In the genomic region with DNA sequence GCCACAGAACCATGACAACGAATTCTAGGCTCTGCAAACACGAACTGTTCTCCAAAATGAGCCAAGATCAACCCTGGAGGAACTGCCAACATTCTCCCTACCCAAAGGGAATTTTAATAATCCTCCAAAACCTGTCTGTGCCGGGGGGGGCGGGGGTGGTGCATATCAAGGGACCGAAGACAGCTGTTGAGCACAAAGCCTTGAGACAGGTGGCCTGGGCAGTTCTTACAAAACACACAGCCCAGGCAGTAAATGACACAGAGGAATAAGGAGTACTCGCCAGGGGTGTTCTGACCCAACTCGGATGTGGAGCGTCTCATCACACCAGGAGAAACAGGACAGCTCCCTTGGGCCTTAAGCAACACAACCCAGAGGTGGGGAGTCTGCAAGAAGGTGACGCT, we compare ENCODE assay signal across 18 cellular contexts. TPM values are rescaled to one million over a fixed set of nuclear protein-coding genes. Genes with fewer than 3 reads are reported as not detected.
DNase-seq lines count a peak whose midpoint lies in the region; ATAC-seq, FAIRE-seq and TF ChIP-seq lines count a peak whose summit lies in the region.
"Had no signal": no experiment of that assay in that cellular context is flagged by ENCODE, and none has a peak within 500 bp of the region (broad histone marks: within the 10 kb centered on the region; RNA-seq: fewer than 3 reads in every experiment).

No MANE protein-coding gene starts in this region.

- H3K4me3 Mint-ChIP-seq in Calu3 (ENCODE audit: low read depth, unreplicated experiment) (no peak overlapping the region), T-helper 17 cell (no peak overlapping the region)
- H3K4me3 Mint-ChIP-seq: natural killer cell treated with Interleukin-12 subunit alpha and Interleukin-12 subunit beta and Interleukin-15 and Interleukin-18, amount 100 ng/mL, for 72 hours had no signal

- H3K27me3 ChIP-seq in heart right ventricle = no peaks in the 10 kb centered on the region
- H3K27me3 ChIP-seq in gastrocnemius medialis = no peaks in the 10 kb centered on the region
- H3K27me3 ChIP-seq in stomach = no peaks in the 10 kb centered on the region
- H3K27me3 ChIP-seq: foreskin keratinocyte, MG63 had no signal

- H3K9me3 Mint-ChIP-seq in Calu3 (ENCODE audit: low read depth, unreplicated experiment) = no peaks in the 10 kb centered on the region
- H3K9me3 Mint-ChIP-seq: natural killer cell treated with Interleukin-12 subunit alpha and Interleukin-12 subunit beta and Interleukin-15 and Interleukin-18, amount 100 ng/mL, for 72 hours had no signal

- TF ChIP-seq EP300 in stomach (IDR thresholded peaks at IDR 0.05) = no peak

- H3K9me3 ChIP-seq in T-helper 17 cell (ENCODE audit: control insufficient read depth, low read length, poor library complexity, severe bottlenecking) (no peaks in the 10 kb centered on the region), heart right ventricle (no peaks in the 10 kb centered on the region), gastrocnemius medialis (no peaks in the 10 kb centered on the region), stomach (no peaks in the 10 kb centered on the region)
- H3K9me3 ChIP-seq: MG63 had no signal

- intact Hi-C loops in Calu3 (cut with micrococcal nuclease; ENCODE audit: unreplicated experiment) = no loop called here
- intact Hi-C loops in heart right ventricle (cut with DNase I) = loop anchor here in 2 of 10 donors (5.0 kb wide), 1 partner anchor 34 kb away; no protein-coding TSS in a partner anchor
- intact Hi-C loops in gastrocnemius medialis (cut with DNase I; ENCODE audit: low total_unique reads) = no loop called here
- intact Hi-C loops in stomach (cut with DNase I; ENCODE audit: low total_unique reads) = no loop called here

- no TSS peak for BruUV-seq in Calu3 (replicated peaks; lab: Mats Ljungman, UMichigan)

- ATAC-seq in T-helper 17 cell (no peak), heart right ventricle (peak in 1 of 8 donors; percentile 2), gastrocnemius medialis (peak; percentile 77 to 89), GM21786 (IDR thresholded peaks at IDR 0.05; ENCODE audit: unreplicated experiment) (no peak)
- ATAC-seq: foreskin keratinocyte had no signal

- H3K36me3 ChIP-seq in heart right ventricle (peaks cover 0 to 100% (median 34%) of the 10 kb centered on the region in 9 donors), gastrocnemius medialis (peaks cover 0 to 42% of the 10 kb centered on the region in 2 donors), stomach (peaks cover 38 to 98% (median 90%) of the 10 kb centered on the region in 4 donors)

- peaks cover 93% of the 10 kb centered on the region for H3K4me1 Mint-ChIP-seq in Calu3 (ENCODE audit: low read depth, unreplicated experiment)
- peaks cover 17% of the 10 kb centered on the region for H3K4me1 Mint-ChIP-seq in T-helper 17 cell

- in situ Hi-C loops in gastrocnemius medialis (cut with MboI; ENCODE audit: low sequenced_read_pairs in 4 of 4) = no loop called here

- CTCF ChIA-PET in Calu3 (lab: Charles Lee) = no interaction called here

- H3K36me3 Mint-ChIP-seq in Calu3 (ENCODE audit: insufficient read depth, unreplicated experiment) (peaks cover 98% of the 10 kb centered on the region), T-helper 17 cell (ENCODE audit: low read depth) (peaks cover 2% of the 10 kb centered on the region)

- DNase-seq in Calu3 (no peak), T-helper 17 cell (no peak), heart right ventricle (no peak), gastrocnemius medialis (peak; percentile 78), occipital lobe (lab: John Stamatoyannopoulos, UW) (no peak), stomach (no peak), frontal cortex (ENCODE audit: low spot score in 2 of 2) (no peak)
- DNase-seq: activated CD8-positive, alpha-beta memory T cell treated with anti-CD3 and anti-CD28 coated beads, Interleukin-2, amount 50 U/mL, for 48 hours; activated naive CD4-positive, alpha-beta T cell treated with anti-CD3 and anti-CD28 coated beads, Interleukin-2, amount 50 U/mL, for 16 hours; foreskin keratinocyte; MG63; NCI-H187; NCI-H446 had no signal

- no peaks in the 10 kb centered on the region for H3K27me3 Mint-ChIP-seq in Calu3 (ENCODE audit: unreplicated experiment)
- H3K27me3 Mint-ChIP-seq in T-helper 17 cell = no peaks in the 10 kb centered on the region
- H3K27me3 Mint-ChIP-seq: natural killer cell treated with Interleukin-12 subunit alpha and Interleukin-12 subunit beta and Interleukin-15 and Interleukin-18, amount 100 ng/mL, for 72 hours had no signal

- H3K27ac ChIP-seq in heart right ventricle (peak overlapping the region in 9 of 10 donors; percentile 40 to 86 (median 81)), gastrocnemius medialis (peak overlapping the region; percentile 71 to 92 (median 80)), stomach (peak overlapping the region in 2 of 5 donors; percentile 63 to 65)
- H3K27ac ChIP-seq: foreskin keratinocyte had no signal

- TF ChIP-seq POLR2A in gastrocnemius medialis (IDR thresholded peaks at IDR 0.05) (no peak), stomach (IDR thresholded peaks at IDR 0.05) (no peak)

- no peak for FAIRE-seq in frontal cortex (lab: Jason Lieb, UNC)
- FAIRE-seq: bronchial epithelial cell, HTR-8/SVneo had no signal

- H3K4me3 ChIP-seq in heart right ventricle (no peak overlapping the region), gastrocnemius medialis (no peak overlapping the region), stomach (no peak overlapping the region)
- H3K4me3 ChIP-seq: MG63 had no signal

- H3K4me1 ChIP-seq in heart right ventricle (peaks cover 37 to 96% (median 84%) of the 10 kb centered on the region in 9 donors), gastrocnemius medialis (peaks cover 62 to 68% of the 10 kb centered on the region in 2 donors), stomach (peaks cover 59 to 100% (median 89%) of the 10 kb centered on the region in 4 donors)

- 51 to 58% methylated on average over 9 of the region's 9 CpGs for WGBS in heart right ventricle, 2 donors
- 58 to 77% (median 65%) methylated on average over 9 of the region's 9 CpGs for WGBS in stomach, 5 donors

- TF ChIP-seq CTCF in Calu3 (IDR thresholded peaks at IDR 0.05; ENCODE audit: unreplicated experiment) (no peak), heart right ventricle (IDR thresholded peaks at IDR 0.05) (no peak), gastrocnemius medialis (IDR thresholded peaks at IDR 0.05 in 4 of 5, conservative IDR thresholded peaks at IDR 0.05 in 1 of 5) (no peak), stomach (IDR thresholded peaks at IDR 0.05) (no peak)

- H3K27ac Mint-ChIP-seq in Calu3 (ENCODE audit: unreplicated experiment) (peak overlapping the region; percentile 29), T-helper 17 cell (peak overlapping the region; percentile 63)
- H3K27ac Mint-ChIP-seq: natural killer cell treated with Interleukin-12 subunit alpha and Interleukin-12 subunit beta and Interleukin-15 and Interleukin-18, amount 100 ng/mL, for 72 hours had no signal

RNA-seq across cellular contexts. Expression of gene PLAC9, which starts 35.6 kb away (rescaled TPM):
- total RNA-seq in Calu3 (2022) (not detected in 2 replicates), T-helper 17 cell (not detected), heart right ventricle (10 to 100 TPM; 16.8 to 41.7 (median 26.8) TPM), gastrocnemius medialis (10 to 100 TPM in 1 of 4 donors, 1 to 10 TPM in 3; 4.6 to 16.1 (median 6.9) TPM), occipital lobe (1.6 TPM), stomach (10 to 100 TPM in 2 of 5 donors, 1 to 10 TPM in 1, not detected in 2; 2.0 to 37.4 (median 11.6) TPM), frontal cortex (0.82 TPM)
- polyA plus RNA-seq in heart right ventricle (100 to 1,000 TPM in 1 of 2 donors, 10 to 100 TPM in 1; 63.7 to 129 TPM), stomach (10 to 100 TPM; 14.2 to 28.3 (median 26.4) TPM)
- total RNA-seq: bronchial epithelial cell; foreskin keratinocyte; natural killer cell treated with Interleukin-12 subunit alpha and Interleukin-12 subunit beta and Interleukin-15 and Interleukin-18, amount 100 ng/mL, for 72 hours; T-helper 2 cell treated with Interferon-gamma antibody and Interleukin-4, amounts not matched to agents 100 ng/mL and 5 ng/mL, for 36 hours had no signal
- polyA plus RNA-seq: foreskin keratinocyte had no signal

RNA-seq across cellular contexts. Expression of gene ANXA11, which starts 37.2 kb away (rescaled TPM):
- total RNA-seq in Calu3 (2022) (835 and 846 TPM in 2 replicates), T-helper 17 cell (100 to 1,000 TPM; 199 to 209 TPM), heart right ventricle (100 to 1,000 TPM; 338 to 558 (median 422) TPM), gastrocnemius medialis (100 to 1,000 TPM; 142 to 202 (median 173) TPM), occipital lobe (2.3 TPM), stomach (100 to 1,000 TPM in 3 of 5 donors, 10 to 100 TPM in 2; 91.4 to 293 (median 109) TPM), frontal cortex (2.0 TPM)
- polyA plus RNA-seq in heart right ventricle (1,000 to 10,000 TPM in 1 of 2 donors, 100 to 1,000 TPM in 1; 160 to 1,089 TPM), stomach (100 to 1,000 TPM; 171 to 208 (median 181) TPM)

Comparison
In these comparisons a context has a peak if more than half of its experiments do, and no peak if none do; other contexts are left out.
1. DNase-seq: peak in gastrocnemius medialis (2 of 2); none in Calu3 (single experiment), T-helper 17 cell (0 of 3), heart right ventricle (0 of 2), occipital lobe (single experiment), stomach (single experiment) and frontal cortex (0 of 2).
2. ATAC-seq: peak in gastrocnemius medialis (2 of 2); none in T-helper 17 cell (single experiment) and GM21786 (single experiment).
3. RNA of gene ANXA11, which starts 37.2 kb away (total RNA-seq): 835 to 846 TPM in Calu3, 338 to 558 TPM in heart right ventricle, 199 to 209 TPM in T-helper 17 cell, 142 to 202 TPM in gastrocnemius medialis and 91.4 to 293 TPM in stomach; 2.3 TPM in occipital lobe (single experiment) and 2.0 TPM in frontal cortex (single experiment); every median in the first group is over 10 times any median in the second.